ENCODE assay signal across 8 cellular contexts in the genomic region with DNA sequence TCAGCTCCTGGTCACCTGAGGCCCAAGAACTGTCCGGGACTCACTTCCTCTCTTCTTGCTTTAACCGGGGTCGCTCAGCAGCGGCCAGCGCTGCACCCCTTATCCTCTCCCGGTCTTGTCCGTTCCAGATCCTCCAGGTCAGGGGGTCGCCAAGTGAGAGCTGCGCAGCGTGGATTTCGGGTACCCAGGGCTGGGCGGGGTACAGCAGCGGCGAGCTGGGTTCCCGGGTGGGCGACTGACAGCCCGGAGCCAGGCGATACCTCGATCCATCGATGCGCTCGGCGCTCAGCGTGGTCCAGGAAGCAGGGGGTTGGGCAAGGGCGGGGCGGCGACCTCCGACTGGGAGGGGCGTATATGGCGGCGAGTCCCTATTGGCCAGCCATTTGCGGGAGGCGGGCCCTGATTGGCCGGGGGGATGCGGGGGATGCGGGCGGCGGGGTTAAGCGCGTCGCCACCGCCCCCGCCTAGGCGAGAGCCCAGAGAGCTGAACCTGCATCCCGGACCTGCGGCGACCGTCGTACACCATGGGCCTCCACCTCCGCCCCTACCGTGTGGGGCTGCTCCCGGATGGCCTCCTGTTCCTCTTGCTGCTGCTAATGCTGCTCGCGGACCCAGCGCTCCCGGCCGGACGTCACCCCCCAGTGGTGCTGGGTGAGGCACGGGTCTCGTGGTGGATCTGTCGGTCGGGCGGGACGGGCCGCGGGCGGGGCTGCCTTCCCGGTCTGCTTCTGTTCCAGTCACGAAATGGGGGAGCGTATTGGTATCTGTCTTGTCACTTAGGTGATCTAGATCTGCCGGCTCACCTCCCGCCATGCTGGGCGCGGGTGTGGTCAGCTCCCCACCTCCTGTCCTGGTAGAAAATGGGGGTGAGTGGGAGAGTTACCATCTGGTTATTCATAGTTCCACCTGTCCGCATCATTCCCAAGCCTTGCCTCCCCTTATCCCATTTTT. TPM values are rescaled to one million over a fixed set of nuclear protein-coding genes. Genes with fewer than 3 reads are reported as not detected.
DNase-seq lines count a peak whose midpoint lies in the region; ATAC-seq and TF ChIP-seq lines count a peak whose summit lies in the region.

Gene PLA2G15 (plus strand): TSS at position 471 of the 951 bp plus-strand sequence. CDS start 54 bp downstream, at position 525.

- peaks cover 18% of the 10 kb centered on the region for H3K4me1 Mint-ChIP-seq in activated CD8-positive, alpha-beta T cell treated with anti-CD3 and anti-CD28 coated beads for 36 hours (ENCODE audit: low read depth)

- peak within 1 kb of the TSS; percentile 97 to 100 (median 99) for H3K4me2 ChIP-seq in BLaER1 treated with 17β-estradiol and CSF1 and Interleukin-3, amounts not matched to agents 10 nM and 100 nM

- no peaks in the 10 kb centered on the region for H3K36me3 Mint-ChIP-seq in activated CD8-positive, alpha-beta T cell treated with anti-CD3 and anti-CD28 coated beads for 36 hours (ENCODE audit: low read depth)

- peaks cover 16 to 23% (median 21%) of the 10 kb centered on the region in 11 experiments; a peak in 21 of 22 replicates for H3K36me3 ChIP-seq in BLaER1 treated with 17β-estradiol and CSF1 and Interleukin-3, amounts not matched to agents 10 nM and 100 nM

- peak within 1 kb of the TSS; percentile 83 for H3K4me3 Mint-ChIP-seq in activated CD8-positive, alpha-beta T cell treated with anti-CD3 and anti-CD28 coated beads for 36 hours

- no peak for TF ChIP-seq CTCF in activated CD8-positive, alpha-beta T cell treated with anti-CD3 and anti-CD28 coated beads for 36 hours (IDR thresholded peaks at IDR 0.05)

- TF ChIP-seq POLR2A in GM19193 (IDR thresholded peaks at IDR 0.05; ENCODE audit: extremely low read depth, insufficient read depth, insufficient read length) = peak; percentile 46

- POLR2A ChIA-PET in activated CD8-positive, alpha-beta T cell treated with anti-CD3 and anti-CD28 coated beads for 36 hours (lab: Charles Lee) = interaction anchor here (0.6 to 3.2 kb wide), 12 partner anchors 9 to 851 kb away, joined by 3 to 22 read pairs (median 8); partner anchors contain the start of genes ESRP2, PRMT7, SLC7A6 and SLC7A6OS

- ATAC-seq in HG03378 (IDR thresholded peaks at IDR 0.05; ENCODE audit: unreplicated experiment) = peak; percentile 65
- ATAC-seq in activated CD8-positive, alpha-beta T cell treated with anti-CD3 and anti-CD28 coated beads for 36 hours = peak; percentile 99

- no peaks in the 10 kb centered on the region for H3K9me3 ChIP-seq in BLaER1 treated with 17β-estradiol and CSF1 and Interleukin-3, amounts not matched to agents 10 nM and 100 nM (replicated peaks in 1 of 11)

- CTCF ChIA-PET in activated CD8-positive, alpha-beta T cell treated with anti-CD3 and anti-CD28 coated beads for 36 hours (lab: Charles Lee) = interaction anchor here (0.8 to 7.6 kb wide), 7 partner anchors 8 to 116 kb away, joined by 3 to 89 read pairs (median 5); partner anchors contain the start of gene SLC7A6

- peak within 1 kb of the TSS; percentile 71 to 85 (median 81) for H3K9ac ChIP-seq in BLaER1 treated with 17β-estradiol and CSF1 and Interleukin-3, amounts not matched to agents 10 nM and 100 nM

- H4K20me1 ChIP-seq in BLaER1 treated with 17β-estradiol and CSF1 and Interleukin-3, amounts not matched to agents 10 nM and 100 nM = peaks cover 0 to 22% (median 0%) of the 10 kb centered on the region in 11 experiments; a peak in 5 of 22 replicates

- no peaks in the 10 kb centered on the region for H3K27me3 ChIP-seq in BLaER1 treated with 17β-estradiol and CSF1 and Interleukin-3, amounts not matched to agents 10 nM and 100 nM

- H3K4me1 ChIP-seq in BLaER1 treated with 17β-estradiol and CSF1 and Interleukin-3, amounts not matched to agents 10 nM and 100 nM = peaks cover 50 to 56% (median 53%) of the 10 kb centered on the region in 10 experiments

- H3K27me3 Mint-ChIP-seq in activated CD8-positive, alpha-beta T cell treated with anti-CD3 and anti-CD28 coated beads for 36 hours = no peaks in the 10 kb centered on the region

- peak; percentile 94 for DNase-seq in NCI-H82 (lab: John Stamatoyannopoulos, UW)
- peak; percentile 97 for DNase-seq in activated CD8-positive, alpha-beta T cell treated with anti-CD3 and anti-CD28 coated beads for 36 hours
- DNase-seq in effector CD4-positive, alpha-beta T cell = peak; percentile 94
- DNase-seq in lung microvascular endothelial cell (ENCODE audit: low read depth in 2 of 2) = peak; percentile 96 to 98
- DNase-seq in stimulated activated CD4-positive, alpha-beta T cell treated with anti-CD3 and anti-CD28 coated beads, TNF-alpha, amount 100 ng/mL, for 24 hours (ENCODE audit: low read depth in 3 of 3) = peak; percentile 94 to 96 (median 94)

- peak within 1 kb of the TSS; percentile 78 to 96 (median 86) for H3K4me3 ChIP-seq in BLaER1 treated with 17β-estradiol and CSF1 and Interleukin-3, amounts not matched to agents 10 nM and 100 nM

- peak within 1 kb of the TSS; percentile 56 to 82 (median 68); a peak in 21 of 22 replicates for H3K27ac ChIP-seq in BLaER1 treated with 17β-estradiol and CSF1 and Interleukin-3, amounts not matched to agents 10 nM and 100 nM

- H3K9me3 Mint-ChIP-seq in activated CD8-positive, alpha-beta T cell treated with anti-CD3 and anti-CD28 coated beads for 36 hours = no peaks in the 10 kb centered on the region

- H3K27ac Mint-ChIP-seq in activated CD8-positive, alpha-beta T cell treated with anti-CD3 and anti-CD28 coated beads for 36 hours = peak within 1 kb of the TSS; percentile 82

- intact Hi-C loops in activated CD8-positive, alpha-beta T cell treated with anti-CD3 and anti-CD28 coated beads for 36 hours (cut with micrococcal nuclease) = no loop called here

RNA-seq across cellular contexts. Expression of gene PLA2G15, which starts in this region (rescaled TPM):
- total RNA-seq in activated CD8-positive, alpha-beta T cell treated with anti-CD3 and anti-CD28 coated beads for 36 hours = 1 to 10 TPM; 6.7 to 6.8 TPM
- 14.4 and 23.0 TPM in 2 replicates for total RNA-seq in lung microvascular endothelial cell

Comparison
In these comparisons a context has a peak if more than half of its experiments do, and no peak if none do; other contexts are left out.
1. Peak in every context shown above with its lines: DNase-seq, ATAC-seq, H3K4me3 ChIP-seq and H3K27ac ChIP-seq.